2 cellular contexts compared by ENCODE assay signal in the genomic region with DNA sequence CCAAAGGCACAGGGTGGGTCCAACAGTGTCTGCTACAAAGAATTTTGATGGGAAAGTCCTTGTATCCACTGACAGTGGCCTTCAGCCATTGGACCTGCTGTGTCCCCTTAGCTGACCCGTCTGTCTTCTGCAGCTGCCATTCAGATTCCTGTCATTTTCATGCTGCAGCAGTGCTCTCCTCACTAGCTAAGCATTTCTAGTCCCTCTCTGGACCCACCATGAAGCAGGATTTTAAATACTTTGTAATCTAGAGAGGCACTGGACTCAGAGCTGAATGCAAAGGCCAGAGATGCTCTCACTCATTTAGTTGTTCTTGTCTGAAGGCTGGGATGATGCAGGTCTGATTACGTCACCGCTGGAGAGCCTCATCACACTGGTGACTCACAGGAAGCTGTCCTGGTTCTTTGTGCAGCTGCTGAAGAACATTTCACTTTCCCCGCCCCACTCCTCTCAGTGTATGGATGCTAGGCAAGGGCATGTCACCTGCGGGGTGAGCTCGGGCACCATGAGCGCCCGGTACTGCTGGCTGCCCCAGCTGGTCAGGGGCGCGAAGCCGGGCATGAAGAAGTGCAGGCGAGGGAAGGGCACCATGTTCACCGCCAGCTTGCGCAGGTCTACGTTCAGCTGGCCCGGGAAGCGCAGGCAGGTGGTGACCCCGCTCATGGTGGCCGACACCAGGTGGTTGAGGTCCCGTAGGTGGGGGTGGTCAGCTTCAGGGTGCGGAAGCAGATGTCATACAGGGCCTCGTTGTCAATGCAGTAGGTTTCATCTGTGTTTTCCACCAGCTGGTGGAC.
TF ChIP-seq lines count a peak whose summit lies in the region.

No MANE protein-coding gene starts in this region.

TF ChIP-seq in GM12891, 5 proteins besides CTCF, POLR2A, EP300 and RAD21:
- TF ChIP-seq PAX5 (IDR thresholded peaks at IDR 0.05; ENCODE audit: insufficient read depth, low read length, severe bottlenecking) (no peak), TAF1 (IDR thresholded peaks at IDR 0.05; ENCODE audit: low read depth, low read length) (no peak), POLR2AphosphoS5 (IDR thresholded peaks at IDR 0.05; ENCODE audit: low read depth, low read length) (no peak), SPI1 (IDR thresholded peaks at IDR 0.05; ENCODE audit: low read depth, low read length) (no peak), POU2F2 (IDR thresholded peaks at IDR 0.05; ENCODE audit: low read depth, low read length) (no peak)

TF ChIP-seq in GM23338, 12 proteins besides CTCF, POLR2A, EP300 and RAD21:
- TF ChIP-seq JUNB (IDR thresholded peaks at IDR 0.05; ENCODE audit: unreplicated experiment), result no peak
